5 cellular contexts compared by ENCODE assay signal in genomic region chr2:98415719-98416248, GRCh38. TPM values are rescaled to one million over a fixed set of nuclear protein-coding genes. Genes with fewer than 3 reads are reported as not detected.
DNase-seq lines count a peak whose midpoint lies in the region; ATAC-seq and TF ChIP-seq lines count a peak whose summit lies in the region.
"Not testable (repeated sequence)": the region's sequence is repeated elsewhere in the genome, so short reads cannot be mapped to it uniquely, and the experiment has no call there.

No MANE protein-coding gene starts in this region.

- not testable (repeated sequence) for H3K27ac Mint-ChIP-seq in activated CD4-positive, alpha-beta T cell treated with anti-CD3 and anti-CD28 coated beads, Interleukin-2, amount 10 ng/mL, durations not matched to agents 24 days and 14 days; activated CD8-positive, alpha-beta T cell treated with anti-CD3 and anti-CD28 coated beads for 36 hours; stimulated activated naive CD8-positive, alpha-beta T cell treated with anti-CD3 and anti-CD28 coated beads, Interleukin-15, amount 100 ng/mL, for 72 hours
- peak overlapping the region in 3 of 9 donors; percentile 38 to 75 (median 59) for H3K27ac Mint-ChIP-seq in naive thymus-derived CD4-positive, alpha-beta T cell

- not testable (repeated sequence) for H3K27ac ChIP-seq in naive thymus-derived CD4-positive, alpha-beta T cell (ENCODE audit: low read depth, low read length)

- POLR2A ChIA-PET in activated CD8-positive, alpha-beta T cell treated with anti-CD3 and anti-CD28 coated beads for 36 hours (lab: Charles Lee) = interaction anchor here (0.6 to 0.9 kb wide), 3 partner anchors 15 to 207 kb away, joined by 3 read pairs; no protein-coding TSS in a partner anchor
- POLR2A ChIA-PET in naive thymus-derived CD4-positive, alpha-beta T cell (lab: Charles Lee) = interaction anchor here (0.6 kb wide), 1 partner anchor 120 kb away, joined by 5 read pairs; no protein-coding TSS in a partner anchor

- peak; percentile 32 for DNase-seq in GM12865 (ENCODE audit: low read depth)
- DNase-seq in activated CD4-positive, alpha-beta T cell treated with anti-CD3 and anti-CD28 coated beads, Interleukin-2, amount 10 ng/mL, durations not matched to agents 24 days and 14 days = peak; percentile 37
- DNase-seq in activated CD8-positive, alpha-beta T cell treated with anti-CD3 and anti-CD28 coated beads for 36 hours = peak; percentile 39
- DNase-seq in naive thymus-derived CD4-positive, alpha-beta T cell = peak in 5 of 9 donors; percentile 1 to 13 (median 9)
- DNase-seq in stimulated activated naive CD8-positive, alpha-beta T cell treated with anti-CD3 and anti-CD28 coated beads, Interleukin-15, amount 100 ng/mL, for 72 hours = peak in 1 of 2 donors; percentile 36

- H3K36me3 ChIP-seq in naive thymus-derived CD4-positive, alpha-beta T cell (ENCODE audit: control insufficient read depth in 2 of 3, insufficient read depth in 3 of 3, low read length in 3 of 3) = not testable (repeated sequence)

- ATAC-seq in activated CD8-positive, alpha-beta T cell treated with anti-CD3 and anti-CD28 coated beads for 36 hours; naive thymus-derived CD4-positive, alpha-beta T cell: not testable (repeated sequence)
- ATAC-seq in stimulated activated naive CD8-positive, alpha-beta T cell treated with anti-CD3 and anti-CD28 coated beads, Interleukin-15, amount 100 ng/mL, for 72 hours = peak; percentile 44

- H3K4me1 ChIP-seq in naive thymus-derived CD4-positive, alpha-beta T cell (ENCODE audit: control insufficient read depth in 2 of 2, insufficient read depth in 2 of 2, low read length in 2 of 2) = not testable (repeated sequence)

- not testable (repeated sequence) for H3K36me3 Mint-ChIP-seq in activated CD4-positive, alpha-beta T cell treated with anti-CD3 and anti-CD28 coated beads, Interleukin-2, amount 10 ng/mL, durations not matched to agents 24 days and 14 days (ENCODE audit: low read depth); activated CD8-positive, alpha-beta T cell treated with anti-CD3 and anti-CD28 coated beads for 36 hours (ENCODE audit: low read depth); naive thymus-derived CD4-positive, alpha-beta T cell

- not testable (repeated sequence) for H3K4me3 Mint-ChIP-seq in activated CD4-positive, alpha-beta T cell treated with anti-CD3 and anti-CD28 coated beads, Interleukin-2, amount 10 ng/mL, durations not matched to agents 24 days and 14 days; activated CD8-positive, alpha-beta T cell treated with anti-CD3 and anti-CD28 coated beads for 36 hours; stimulated activated naive CD8-positive, alpha-beta T cell treated with anti-CD3 and anti-CD28 coated beads, Interleukin-15, amount 100 ng/mL, for 72 hours
- peak overlapping the region in 5 of 10 donors; percentile 7 to 46 (median 23) for H3K4me3 Mint-ChIP-seq in naive thymus-derived CD4-positive, alpha-beta T cell

- not testable (repeated sequence) for H3K4me3 ChIP-seq in GM12865 (ENCODE audit: low read depth, low read length); naive thymus-derived CD4-positive, alpha-beta T cell (ENCODE audit: low read length)

- intact Hi-C loops in activated CD4-positive, alpha-beta T cell treated with anti-CD3 and anti-CD28 coated beads, Interleukin-2, amount 10 ng/mL, durations not matched to agents 24 days and 14 days (cut with micrococcal nuclease); naive thymus-derived CD4-positive, alpha-beta T cell (cut with micrococcal nuclease): not testable (repeated sequence)
- intact Hi-C loops in activated CD8-positive, alpha-beta T cell treated with anti-CD3 and anti-CD28 coated beads for 36 hours (cut with micrococcal nuclease) = loop anchor here (10.0 kb wide), 1 partner anchor 429 kb away; no protein-coding TSS in a partner anchor

- H3K27me3 Mint-ChIP-seq in activated CD4-positive, alpha-beta T cell treated with anti-CD3 and anti-CD28 coated beads, Interleukin-2, amount 10 ng/mL, durations not matched to agents 24 days and 14 days; activated CD8-positive, alpha-beta T cell treated with anti-CD3 and anti-CD28 coated beads for 36 hours; naive thymus-derived CD4-positive, alpha-beta T cell; stimulated activated naive CD8-positive, alpha-beta T cell treated with anti-CD3 and anti-CD28 coated beads, Interleukin-15, amount 100 ng/mL, for 72 hours: not testable (repeated sequence)

- H3K4me1 Mint-ChIP-seq in activated CD4-positive, alpha-beta T cell treated with anti-CD3 and anti-CD28 coated beads, Interleukin-2, amount 10 ng/mL, durations not matched to agents 24 days and 14 days = peaks cover 10% of the 10 kb centered on the region
- peaks cover 21% of the 10 kb centered on the region for H3K4me1 Mint-ChIP-seq in activated CD8-positive, alpha-beta T cell treated with anti-CD3 and anti-CD28 coated beads for 36 hours (ENCODE audit: low read depth)
- peaks cover 4 to 14% (median 6%) of the 10 kb centered on the region in 7 donors for H3K4me1 Mint-ChIP-seq in naive thymus-derived CD4-positive, alpha-beta T cell
- peaks cover 19% of the 10 kb centered on the region for H3K4me1 Mint-ChIP-seq in stimulated activated naive CD8-positive, alpha-beta T cell treated with anti-CD3 and anti-CD28 coated beads, Interleukin-15, amount 100 ng/mL, for 72 hours

- not testable (repeated sequence) for TF ChIP-seq CTCF in GM12865 (IDR thresholded peaks at IDR 0.05; ENCODE audit: insufficient read depth, low read depth, low read length, missing control alignments); activated CD8-positive, alpha-beta T cell treated with anti-CD3 and anti-CD28 coated beads for 36 hours (IDR thresholded peaks at IDR 0.05)

- not testable (repeated sequence) for H3K9me3 Mint-ChIP-seq in activated CD4-positive, alpha-beta T cell treated with anti-CD3 and anti-CD28 coated beads, Interleukin-2, amount 10 ng/mL, durations not matched to agents 24 days and 14 days; activated CD8-positive, alpha-beta T cell treated with anti-CD3 and anti-CD28 coated beads for 36 hours; naive thymus-derived CD4-positive, alpha-beta T cell
- peaks cover 4 to 14% of the 10 kb centered on the region in 2 donors for H3K9me3 Mint-ChIP-seq in stimulated activated naive CD8-positive, alpha-beta T cell treated with anti-CD3 and anti-CD28 coated beads, Interleukin-15, amount 100 ng/mL, for 72 hours

- CTCF ChIA-PET in activated CD8-positive, alpha-beta T cell treated with anti-CD3 and anti-CD28 coated beads for 36 hours (lab: Charles Lee) = interaction anchor here (0.7 to 2.5 kb wide), 8 partner anchors 10 to 152 kb away, joined by 3 to 10 read pairs (median 3); no protein-coding TSS in a partner anchor
- CTCF ChIA-PET in naive thymus-derived CD4-positive, alpha-beta T cell (lab: Charles Lee) = interaction anchor here (0.6 to 2.2 kb wide), 7 partner anchors 14 to 383 kb away, joined by 3 to 10 read pairs (median 4); no protein-coding TSS in a partner anchor

- H3K9me3 ChIP-seq in naive thymus-derived CD4-positive, alpha-beta T cell (ENCODE audit: control insufficient read depth in 2 of 3, low read length in 3 of 3) = not testable (repeated sequence)

- not testable (repeated sequence) for H3K27me3 ChIP-seq in naive thymus-derived CD4-positive, alpha-beta T cell (ENCODE audit: control insufficient read depth in 2 of 2, insufficient read depth in 2 of 2, low read length in 2 of 2)

RNA-seq across cellular contexts. Expression of gene INPP4A, which starts 28.9 kb away (rescaled TPM):
- 40.2 and 45.0 TPM in 2 replicates for total RNA-seq in activated CD4-positive, alpha-beta T cell treated with anti-CD3 and anti-CD28 coated beads, Interleukin-2, amount 10 ng/mL, durations not matched to agents 24 days and 14 days
- 10 to 100 TPM; 46.7 to 46.9 TPM for total RNA-seq in activated CD8-positive, alpha-beta T cell treated with anti-CD3 and anti-CD28 coated beads for 36 hours
- total RNA-seq in naive thymus-derived CD4-positive, alpha-beta T cell = 100 to 1,000 TPM; 126 to 165 (median 157) TPM
- 10 to 100 TPM; 51.4 to 75.4 TPM for polyA plus RNA-seq in naive thymus-derived CD4-positive, alpha-beta T cell
